ENCODE assay signal across 19 cellular contexts in genomic region chr1:22245100-22245650, GRCh38.
DNase-seq lines count a peak whose midpoint lies in the region; ATAC-seq, FAIRE-seq and TF ChIP-seq lines count a peak whose summit lies in the region.
"Had no signal": no experiment of that assay in that cellular context is flagged by ENCODE, and none has a peak within 500 bp of the region (broad histone marks: within the 10 kb centered on the region; RNA-seq: fewer than 3 reads in every experiment).

No MANE protein-coding gene starts in this region.

- no peak for TF ChIP-seq EP300 in H1 (IDR thresholded peaks at IDR 0.05; ENCODE audit: borderline replicate concordance in 1 of 2, low read depth in 2 of 2, low read length in 2 of 2)

- H3K27ac Mint-ChIP-seq in activated CD4-positive, alpha-beta T cell treated with anti-CD3 and anti-CD28 coated beads, Interleukin-2, amount 10 ng/mL, durations not matched to agents 24 days and 14 days = no peak overlapping the region
- H3K27ac Mint-ChIP-seq: CD8-positive, alpha-beta memory T cell; HFFc6 had no signal

- peak overlapping the region; percentile 35 for H3K27ac ChIP-seq in HUES48 (ENCODE audit: low read depth, low read length)
- no peak overlapping the region for H3K27ac ChIP-seq in H1 (ENCODE audit: low read depth, low read length)
- H3K27ac ChIP-seq in neuronal stem cell (replicated peaks; ENCODE audit: low read length) = no peak overlapping the region
- no peak overlapping the region for H3K27ac ChIP-seq in heart right ventricle
- H3K27ac ChIP-seq: BLaER1, GM23248 had no signal

- H3K4me1 ChIP-seq in HUES48 (ENCODE audit: control insufficient read depth, insufficient read depth, low read length) (peaks cover 15% of the 10 kb centered on the region), H1 (replicated peaks in 1 of 4; ENCODE audit: control insufficient read depth in 3 of 4, insufficient read depth in 4 of 4, low read length in 3 of 4) (peaks cover 0 to 21% (median 14%) of the 10 kb centered on the region in 4 experiments; a peak in 6 of 7 replicates), neuronal stem cell (ENCODE audit: control insufficient read depth in 2 of 2, insufficient read depth in 1 of 2, low read depth in 1 of 2, low read length in 2 of 2) (peaks cover 0 to 6% of the 10 kb centered on the region in 2 donors), heart right ventricle (no peaks in the 10 kb centered on the region)
- H3K4me1 ChIP-seq: Caco-2, HAP-1 had no signal

- H2BK5ac ChIP-seq in H1 (ENCODE audit: low read depth, low read length) (peak overlapping the region; percentile 78; the same call in 1 of the 2 replicates), neuronal stem cell (ENCODE audit: low read length) (peak overlapping the region; percentile 7)

- no peak overlapping the region for H3K14ac ChIP-seq in H1 (ENCODE audit: insufficient read length)
- no peak overlapping the region for H3K14ac ChIP-seq in neuronal stem cell (ENCODE audit: low read length)

- intact Hi-C loops in heart right ventricle (cut with DNase I) = no loop called here
- intact Hi-C loops in activated CD4-positive, alpha-beta T cell treated with anti-CD3 and anti-CD28 coated beads, Interleukin-2, amount 10 ng/mL, durations not matched to agents 24 days and 14 days (cut with micrococcal nuclease) = no loop called here

- H3K27me3 Mint-ChIP-seq in activated CD4-positive, alpha-beta T cell treated with anti-CD3 and anti-CD28 coated beads, Interleukin-2, amount 10 ng/mL, durations not matched to agents 24 days and 14 days = peaks cover 5% of the 10 kb centered on the region

- no peak overlapping the region for H3K56ac ChIP-seq in H1 (replicated peaks; ENCODE audit: insufficient read length, low read depth, low read length)

- DNase-seq in ELF-1 (ENCODE audit: low read depth, low spot score) = peak; percentile 36
- no peak for DNase-seq in H1 (ENCODE audit: low read depth in 1 of 2, low spot score in 2 of 2)
- no peak for DNase-seq in neuronal stem cell (ENCODE audit: low spot score)
- no peak for DNase-seq in NCI-H2171 (lab: John Stamatoyannopoulos, UW)
- no peak for DNase-seq in heart right ventricle
- no peak for DNase-seq in activated CD4-positive, alpha-beta T cell treated with anti-CD3 and anti-CD28 coated beads, Interleukin-2, amount 10 ng/mL, durations not matched to agents 24 days and 14 days
- DNase-seq: 8988T; AML-193; Caco-2; CD8-positive, alpha-beta memory T cell; DND-41; GF-D8; GM23248; HFFc6 had no signal

- H2BK15ac ChIP-seq in H1 (ENCODE audit: low read length) (0 out of 2 replicates have a peak overlapping the region, but pooled peaks have one; percentile 81), neuronal stem cell (ENCODE audit: low read length) (peak overlapping the region; percentile 9)

- H3K79me2 ChIP-seq in H1 (ENCODE audit: control insufficient read depth in 1 of 2, insufficient read depth in 2 of 2, low read length in 2 of 2) = no peaks in the 10 kb centered on the region

- H3K4me1 Mint-ChIP-seq in activated CD4-positive, alpha-beta T cell treated with anti-CD3 and anti-CD28 coated beads, Interleukin-2, amount 10 ng/mL, durations not matched to agents 24 days and 14 days = no peaks in the 10 kb centered on the region
- H3K4me1 Mint-ChIP-seq: CD8-positive, alpha-beta memory T cell had no signal

- no peak overlapping the region for H3K9ac ChIP-seq in HUES48 (ENCODE audit: low read depth, low read length)
- H3K9ac ChIP-seq in H1 (replicated peaks in 1 of 4; ENCODE audit: extremely low read depth in 1 of 4, low read depth in 3 of 4, low read length in 3 of 4) = no peak overlapping the region
- no peak overlapping the region for H3K9ac ChIP-seq in neuronal stem cell (ENCODE audit: low read depth, low read length, poor library complexity)
- H3K9ac ChIP-seq: BLaER1, GM23248 had no signal

- no peaks in the 10 kb centered on the region for H4K20me1 ChIP-seq in H1 (replicated peaks in 1 of 2; ENCODE audit: control insufficient read depth in 1 of 2, insufficient read depth in 2 of 2, low read length in 2 of 2)
- H4K20me1 ChIP-seq: BLaER1 had no signal

- H3K18ac ChIP-seq in H1 (ENCODE audit: extremely low read depth, low read length) = no peak overlapping the region; the same call in none of the 2 replicates
- peak overlapping the region; percentile 73 for H3K18ac ChIP-seq in neuronal stem cell (ENCODE audit: low read length)

- WGBS in H1 (ENCODE audit: extremely low coverage in 1 of 2, insufficient coverage in 1 of 2, insufficient read length in 1 of 2, insufficient replicate concordance in 2 of 2, low coverage in 1 of 2, low lambda C conversion rate in 2 of 2, missing lambda C conversion rate in 1 of 2), 2 experiments = 82% methylated on average over 8 of the region's 9 CpGs; no CpG with 5 or more reads in 1 of the 2 experiments
- no CpG with 5 or more reads among the region's 9 CpGs for WGBS in neuronal stem cell (ENCODE audit: extremely low coverage in 2 of 2, insufficient read length in 2 of 2, insufficient replicate concordance in 1 of 2), 2 donors
- 74 to 79% methylated on average over 9 of the region's 9 CpGs for WGBS in heart right ventricle, 2 donors

- 0 out of 2 replicates have a peak overlapping the region, but pooled peaks have one; percentile 80 for H2BK20ac ChIP-seq in H1 (ENCODE audit: low read length)

- H2AK5ac ChIP-seq in H1 (ENCODE audit: low read depth, low read length) = no peak overlapping the region
- H2AK5ac ChIP-seq in neuronal stem cell (ENCODE audit: low read depth, low read length) = peak overlapping the region; percentile 73

- ATAC-seq in heart right ventricle = no peak
- ATAC-seq: K562 had no signal

- TF ChIP-seq RAD21 in H1 (IDR thresholded peaks at IDR 0.05 in 1 of 2, conservative IDR thresholded peaks at IDR 0.05 in 1 of 2; ENCODE audit: low read depth in 2 of 2, low read length in 2 of 2) = 0 out of 4 replicates have a peak, but pooled peaks of 1 of the 2 experiments have one; percentile 4

- H3K9me3 ChIP-seq in HUES48 (ENCODE audit: control insufficient read depth, insufficient read depth, low read length) (no peaks in the 10 kb centered on the region), H1 (ENCODE audit: insufficient read depth in 2 of 2, low read depth in 1 of 2, low read length in 1 of 2) (no peaks in the 10 kb centered on the region), neuronal stem cell (replicated peaks in 1 of 2; ENCODE audit: control insufficient read depth in 2 of 2, insufficient read depth in 1 of 2, low read depth in 1 of 2, low read length in 2 of 2) (peaks cover 0 to 2% of the 10 kb centered on the region in 2 donors), heart right ventricle (no peaks in the 10 kb centered on the region)
- H3K9me3 ChIP-seq: BLaER1, Caco-2, HAP-1 had no signal

- H3K4me3 ChIP-seq in HUES48 (ENCODE audit: low read depth, low read length) (no peak overlapping the region), H1 (ENCODE audit: extremely low read depth in 1 of 4, insufficient read depth in 2 of 4, low read depth in 3 of 4, low read length in 4 of 4) (no peak overlapping the region), neuronal stem cell (ENCODE audit: low read length in 2 of 2) (no peak overlapping the region), heart right ventricle (no peak overlapping the region)
- H3K4me3 ChIP-seq: BLaER1, GM23248, HAP-1, K562 had no signal

- H3K79me1 ChIP-seq in H1 (ENCODE audit: low read depth, low read length) = no peaks in the 10 kb centered on the region
- H3K79me1 ChIP-seq in neuronal stem cell (ENCODE audit: low read depth, low read length) = no peaks in the 10 kb centered on the region

- H3K4ac ChIP-seq in H1 (replicated peaks; ENCODE audit: insufficient read length, low read depth, low read length) (no peak overlapping the region), neuronal stem cell (ENCODE audit: low read length) (no peak overlapping the region)

- TF ChIP-seq CTCF in H1 (IDR thresholded peaks at IDR 0.05; ENCODE audit: control extremely low read depth in 1 of 3, insufficient read depth in 1 of 3, low read depth in 1 of 3, low read length in 3 of 3) (peak in 1 of 3 experiments; percentile 17; a peak in 1 of 4 replicates), heart right ventricle (IDR thresholded peaks at IDR 0.05) (no peak)

- CTCF ChIA-PET in H1 (lab: Charles Lee; ENCODE audit: partially characterized antibody) = interaction anchor here (0.6 to 2.0 kb wide), 10 partner anchors 9 to 171 kb away, joined by 3 to 5 read pairs (median 4); no protein-coding TSS in a partner anchor

- H3K4me2 ChIP-seq in H1 (ENCODE audit: insufficient read depth in 1 of 2, low read depth in 2 of 2, low read length in 2 of 2) = no peak overlapping the region
- H3K4me2 ChIP-seq in neuronal stem cell (ENCODE audit: insufficient read depth, low read length, poor library complexity, severe bottlenecking) = no peak overlapping the region
- H3K4me2 ChIP-seq: BLaER1 had no signal

- POLR2A ChIA-PET in H1 (lab: Charles Lee; ENCODE audit: partially characterized antibody) = interaction anchor here (1.2 to 1.4 kb wide), 2 partner anchors 12 to 14 kb away, joined by 3 read pairs; no protein-coding TSS in a partner anchor

- H4K8ac ChIP-seq in H1 (ENCODE audit: extremely low read depth, insufficient read depth, low read length) (no peak overlapping the region), neuronal stem cell (ENCODE audit: low read depth, low read length) (no peak overlapping the region)

- H3K23ac ChIP-seq in H1 (ENCODE audit: insufficient read length) = no peak overlapping the region
- no peak overlapping the region for H3K23ac ChIP-seq in neuronal stem cell (ENCODE audit: low read depth, low read length, poor library complexity)

- H2BK12ac ChIP-seq in H1 (ENCODE audit: low read depth, low read length) (peak overlapping the region; percentile 12; the same call in 1 of the 2 replicates), neuronal stem cell (ENCODE audit: low read length) (peak overlapping the region; percentile 65)

- TF ChIP-seq POLR2A in H1 (IDR thresholded peaks at IDR 0.05; ENCODE audit: control extremely low read depth in 1 of 2, low read depth in 2 of 2, low read length in 2 of 2) = no peak

- no peak overlapping the region for H2BK120ac ChIP-seq in H1 (replicated peaks; ENCODE audit: low read depth, low read length)
- H2BK120ac ChIP-seq in neuronal stem cell (ENCODE audit: low read depth, low read length) = no peak overlapping the region

- H4K5ac ChIP-seq in H1 (ENCODE audit: insufficient read length, low read depth, low read length) = no peak overlapping the region

- no peaks in the 10 kb centered on the region for H3K9me3 Mint-ChIP-seq in activated CD4-positive, alpha-beta T cell treated with anti-CD3 and anti-CD28 coated beads, Interleukin-2, amount 10 ng/mL, durations not matched to agents 24 days and 14 days
- H3K9me3 Mint-ChIP-seq: CD8-positive, alpha-beta memory T cell; HFFc6 had no signal

- H3K36me3 ChIP-seq in HUES48 (ENCODE audit: control insufficient read depth, insufficient read depth, low read length) (no peaks in the 10 kb centered on the region), H1 (ENCODE audit: control insufficient read depth in 2 of 4, insufficient read depth in 4 of 4, low read length in 3 of 4) (no peaks in the 10 kb centered on the region), neuronal stem cell (replicated peaks in 1 of 2; ENCODE audit: control insufficient read depth in 2 of 2, insufficient read depth in 2 of 2, low read length in 2 of 2) (no peaks in the 10 kb centered on the region), heart right ventricle (no peaks in the 10 kb centered on the region)
- H3K36me3 ChIP-seq: BLaER1, HAP-1 had no signal

- no peaks in the 10 kb centered on the region for H3K23me2 ChIP-seq in H1 (ENCODE audit: low read depth, low read length)

- H3K4me3 Mint-ChIP-seq in activated CD4-positive, alpha-beta T cell treated with anti-CD3 and anti-CD28 coated beads, Interleukin-2, amount 10 ng/mL, durations not matched to agents 24 days and 14 days = no peak overlapping the region
- H3K4me3 Mint-ChIP-seq: CD8-positive, alpha-beta memory T cell; HFFc6 had no signal

- H3K36me3 Mint-ChIP-seq in activated CD4-positive, alpha-beta T cell treated with anti-CD3 and anti-CD28 coated beads, Interleukin-2, amount 10 ng/mL, durations not matched to agents 24 days and 14 days (ENCODE audit: low read depth) = no peaks in the 10 kb centered on the region
- H3K36me3 Mint-ChIP-seq: CD8-positive, alpha-beta memory T cell had no signal

- H2AFZ ChIP-seq in H1 (ENCODE audit: low read length) (no peak overlapping the region), neuronal stem cell (ENCODE audit: low read length) (no peak overlapping the region)
- H2AFZ ChIP-seq: GM23248 had no signal

- H3K27me3 ChIP-seq in HUES48 (ENCODE audit: control insufficient read depth, insufficient read depth, low read length) (no peaks in the 10 kb centered on the region), H1 (replicated peaks in 1 of 4; ENCODE audit: control insufficient read depth in 3 of 4, extremely low read depth in 1 of 4, insufficient read depth in 3 of 4, low read length in 3 of 4) (no peaks in the 10 kb centered on the region; a peak in 1 of 7 replicates), neuronal stem cell (ENCODE audit: control insufficient read depth in 3 of 3, insufficient read depth in 3 of 3, low read depth in 1 of 3, low read length in 3 of 3) (peaks cover 0 to 59% (median 46%) of the 10 kb centered on the region in 3 experiments), heart right ventricle (peaks cover 0 to 49% (median 27%) of the 10 kb centered on the region in 7 donors)
- H3K27me3 ChIP-seq: BLaER1 had no signal

- H4K91ac ChIP-seq in H1 (replicated peaks; ENCODE audit: insufficient read length, low read length) (peak overlapping the region; percentile 9), neuronal stem cell (ENCODE audit: low read depth, low read length, poor library complexity) (no peak overlapping the region)

- FAIRE-seq in H1 (lab: Jason Lieb, UNC) = no peak
- FAIRE-seq: GM18507, K562 had no signal
